17 cellular contexts compared by ENCODE assay signal in genomic region chr3:10081871-10082270, GRCh38. TPM values are rescaled to one million over a fixed set of nuclear protein-coding genes. Genes with fewer than 3 reads are reported as not detected.
DNase-seq lines count a peak whose midpoint lies in the region; ATAC-seq lines count a peak whose summit lies in the region.
"Had no signal": no experiment of that assay in that cellular context is flagged by ENCODE, and none has a peak within 500 bp of the region (broad histone marks: within the 10 kb centered on the region; RNA-seq: fewer than 3 reads in every experiment).

No MANE protein-coding gene starts in this region.

- no peak overlapping the region for H3K4me3 Mint-ChIP-seq in activated CD8-positive, alpha-beta memory T cell treated with anti-CD3 and anti-CD28 coated beads, Interleukin-2, amount 10 ng/mL, durations not matched to agents 7 days and 5 days
- no peak overlapping the region for H3K4me3 Mint-ChIP-seq in activated T-helper 1 cell treated with anti-CD3 and anti-CD28 coated beads, Interleukin-12 subunit alpha, Interleukin-12 subunit beta, Interleukin-2, Interleukin-4 antibody, amounts not matched to agents 30 ng/mL and 10 ng/mL and 1 ng/mL, durations not matched to agents 14 hours and 24 hours and 36 hours
- no peak overlapping the region for H3K4me3 Mint-ChIP-seq in stimulated activated memory B cell treated with anti-CD40 and anti-IgM and Interleukin-4, amounts not matched to agents 10 μg/mL and 1 μg/mL and 100 μg/mL, for 72 hours
- H3K4me3 Mint-ChIP-seq: CD14-positive monocyte; CD4-positive, alpha-beta T cell; CD8-positive, alpha-beta memory T cell; HFFc6 had no signal

- peaks cover 50% of the 10 kb centered on the region for H3K36me3 Mint-ChIP-seq in activated CD8-positive, alpha-beta memory T cell treated with anti-CD3 and anti-CD28 coated beads, Interleukin-2, amount 10 ng/mL, durations not matched to agents 7 days and 5 days
- H3K36me3 Mint-ChIP-seq in activated T-helper 1 cell treated with anti-CD3 and anti-CD28 coated beads, Interleukin-12 subunit alpha, Interleukin-12 subunit beta, Interleukin-2, Interleukin-4 antibody, amounts not matched to agents 30 ng/mL and 10 ng/mL and 1 ng/mL, durations not matched to agents 14 hours and 24 hours and 36 hours (ENCODE audit: low read depth) = peaks cover 24% of the 10 kb centered on the region
- peaks cover 40% of the 10 kb centered on the region for H3K36me3 Mint-ChIP-seq in stimulated activated memory B cell treated with anti-CD40 and anti-IgM and Interleukin-4, amounts not matched to agents 10 μg/mL and 1 μg/mL and 100 μg/mL, for 72 hours

- H3K27me3 Mint-ChIP-seq in activated CD8-positive, alpha-beta memory T cell treated with anti-CD3 and anti-CD28 coated beads, Interleukin-2, amount 10 ng/mL, durations not matched to agents 7 days and 5 days = no peaks in the 10 kb centered on the region
- no peaks in the 10 kb centered on the region for H3K27me3 Mint-ChIP-seq in activated T-helper 1 cell treated with anti-CD3 and anti-CD28 coated beads, Interleukin-12 subunit alpha, Interleukin-12 subunit beta, Interleukin-2, Interleukin-4 antibody, amounts not matched to agents 30 ng/mL and 10 ng/mL and 1 ng/mL, durations not matched to agents 14 hours and 24 hours and 36 hours (ENCODE audit: insufficient read depth)
- H3K27me3 Mint-ChIP-seq in stimulated activated memory B cell treated with anti-CD40 and anti-IgM and Interleukin-4, amounts not matched to agents 10 μg/mL and 1 μg/mL and 100 μg/mL, for 72 hours = no peaks in the 10 kb centered on the region
- H3K27me3 Mint-ChIP-seq: CD4-positive, alpha-beta T cell; CD8-positive, alpha-beta memory T cell had no signal

- no peaks in the 10 kb centered on the region for H3K9me3 Mint-ChIP-seq in activated CD8-positive, alpha-beta memory T cell treated with anti-CD3 and anti-CD28 coated beads, Interleukin-2, amount 10 ng/mL, durations not matched to agents 7 days and 5 days (ENCODE audit: low read depth)
- no peaks in the 10 kb centered on the region for H3K9me3 Mint-ChIP-seq in activated T-helper 1 cell treated with anti-CD3 and anti-CD28 coated beads, Interleukin-12 subunit alpha, Interleukin-12 subunit beta, Interleukin-2, Interleukin-4 antibody, amounts not matched to agents 30 ng/mL and 10 ng/mL and 1 ng/mL, durations not matched to agents 14 hours and 24 hours and 36 hours
- no peaks in the 10 kb centered on the region for H3K9me3 Mint-ChIP-seq in stimulated activated memory B cell treated with anti-CD40 and anti-IgM and Interleukin-4, amounts not matched to agents 10 μg/mL and 1 μg/mL and 100 μg/mL, for 72 hours
- H3K9me3 Mint-ChIP-seq: CD14-positive monocyte; CD4-positive, alpha-beta T cell; CD8-positive, alpha-beta memory T cell; HFFc6 had no signal

- no peak for ATAC-seq in activated CD8-positive, alpha-beta memory T cell treated with anti-CD3 and anti-CD28 coated beads, Interleukin-2, amount 10 ng/mL, durations not matched to agents 7 days and 5 days
- no peak for ATAC-seq in stimulated activated memory B cell treated with anti-CD40 and anti-IgM and Interleukin-4, amounts not matched to agents 10 μg/mL and 1 μg/mL and 100 μg/mL, for 72 hours
- ATAC-seq: A549 had no signal

- H3K4me1 Mint-ChIP-seq in activated CD8-positive, alpha-beta memory T cell treated with anti-CD3 and anti-CD28 coated beads, Interleukin-2, amount 10 ng/mL, durations not matched to agents 7 days and 5 days = no peaks in the 10 kb centered on the region
- H3K4me1 Mint-ChIP-seq in activated T-helper 1 cell treated with anti-CD3 and anti-CD28 coated beads, Interleukin-12 subunit alpha, Interleukin-12 subunit beta, Interleukin-2, Interleukin-4 antibody, amounts not matched to agents 30 ng/mL and 10 ng/mL and 1 ng/mL, durations not matched to agents 14 hours and 24 hours and 36 hours (ENCODE audit: low read depth) = no peaks in the 10 kb centered on the region
- no peaks in the 10 kb centered on the region for H3K4me1 Mint-ChIP-seq in stimulated activated memory B cell treated with anti-CD40 and anti-IgM and Interleukin-4, amounts not matched to agents 10 μg/mL and 1 μg/mL and 100 μg/mL, for 72 hours
- H3K4me1 Mint-ChIP-seq: CD14-positive monocyte; CD8-positive, alpha-beta memory T cell had no signal

- intact Hi-C loops in activated T-helper 1 cell treated with anti-CD3 and anti-CD28 coated beads, Interleukin-12 subunit alpha, Interleukin-12 subunit beta, Interleukin-2, Interleukin-4 antibody, amounts not matched to agents 30 ng/mL and 10 ng/mL and 1 ng/mL, durations not matched to agents 14 hours and 24 hours and 36 hours (cut with micrococcal nuclease) = no loop called here

- CTCF ChIA-PET in activated CD8-positive, alpha-beta memory T cell treated with anti-CD3 and anti-CD28 coated beads, Interleukin-2, amount 10 ng/mL, durations not matched to agents 7 days and 5 days (lab: Charles Lee) = no interaction called here

- DNase-seq in activated CD8-positive, alpha-beta memory T cell treated with anti-CD3 and anti-CD28 coated beads, Interleukin-2, amount 10 ng/mL, durations not matched to agents 7 days and 5 days = no peak
- DNase-seq in activated CD8-positive, alpha-beta memory T cell treated with anti-CD3 and anti-CD28 coated beads for 24 hours = no peak
- no peak for DNase-seq in activated T-helper 1 cell treated with anti-CD3 and anti-CD28 coated beads, Interleukin-12 subunit alpha, Interleukin-12 subunit beta, Interleukin-2, Interleukin-4 antibody, amounts not matched to agents 30 ng/mL and 10 ng/mL and 1 ng/mL, durations not matched to agents 14 hours and 24 hours and 36 hours (ENCODE audit: low spot score)
- DNase-seq in DMS153 (lab: John Stamatoyannopoulos, UW) = no peak
- DNase-seq in activated effector memory CD4-positive, alpha-beta T cell treated with anti-CD3 and anti-CD28 coated beads, Interleukin-2, amount 50 U/mL, for 16 hours = no peak
- DNase-seq: 8988T; ACHN; AML-193; BE2C; CD4-positive, alpha-beta T cell; CD8-positive, alpha-beta memory T cell; DND-41; GOT3; HFFc6 had no signal

- peak overlapping the region; percentile 10 for H3K27ac Mint-ChIP-seq in activated CD8-positive, alpha-beta memory T cell treated with anti-CD3 and anti-CD28 coated beads, Interleukin-2, amount 10 ng/mL, durations not matched to agents 7 days and 5 days
- peak overlapping the region; percentile 6 for H3K27ac Mint-ChIP-seq in activated T-helper 1 cell treated with anti-CD3 and anti-CD28 coated beads, Interleukin-12 subunit alpha, Interleukin-12 subunit beta, Interleukin-2, Interleukin-4 antibody, amounts not matched to agents 30 ng/mL and 10 ng/mL and 1 ng/mL, durations not matched to agents 14 hours and 24 hours and 36 hours
- peak overlapping the region; percentile 1 for H3K27ac Mint-ChIP-seq in stimulated activated memory B cell treated with anti-CD40 and anti-IgM and Interleukin-4, amounts not matched to agents 10 μg/mL and 1 μg/mL and 100 μg/mL, for 72 hours
- H3K27ac Mint-ChIP-seq: CD4-positive, alpha-beta T cell; HFFc6 had no signal

RNA-seq across cellular contexts. Expression of gene FANCD2OS, which starts 26.2 kb away (rescaled TPM):
- total RNA-seq in activated CD8-positive, alpha-beta memory T cell treated with anti-CD3 and anti-CD28 coated beads, Interleukin-2, amount 10 ng/mL, durations not matched to agents 7 days and 5 days = not detected
- total RNA-seq in activated T-helper 1 cell treated with anti-CD3 and anti-CD28 coated beads, Interleukin-12 subunit alpha, Interleukin-12 subunit beta, Interleukin-2, Interleukin-4 antibody, amounts not matched to agents 30 ng/mL and 10 ng/mL and 1 ng/mL, durations not matched to agents 14 hours and 24 hours and 36 hours = not detected in 2 replicates
- total RNA-seq: CD4-positive, alpha-beta T cell; CD8-positive, alpha-beta memory T cell; HFFc6 had no signal

RNA-seq across cellular contexts. Expression of gene BRK1, which starts 33.6 kb away (rescaled TPM):
- total RNA-seq in activated CD8-positive, alpha-beta memory T cell treated with anti-CD3 and anti-CD28 coated beads, Interleukin-2, amount 10 ng/mL, durations not matched to agents 7 days and 5 days = 100 to 1,000 TPM in 1 of 2 experiments, 10 to 100 TPM in 1; 86.9 to 106 TPM
- total RNA-seq in activated T-helper 1 cell treated with anti-CD3 and anti-CD28 coated beads, Interleukin-12 subunit alpha, Interleukin-12 subunit beta, Interleukin-2, Interleukin-4 antibody, amounts not matched to agents 30 ng/mL and 10 ng/mL and 1 ng/mL, durations not matched to agents 14 hours and 24 hours and 36 hours = 97.2 and 105 TPM in 2 replicates

RNA-seq across cellular contexts. Expression of gene FANCD2, which starts 55.6 kb away (rescaled TPM):
- total RNA-seq in activated CD8-positive, alpha-beta memory T cell treated with anti-CD3 and anti-CD28 coated beads, Interleukin-2, amount 10 ng/mL, durations not matched to agents 7 days and 5 days = 100 to 1,000 TPM in 1 of 2 experiments, 10 to 100 TPM in 1; 75.1 to 109 TPM
- 63.4 and 64.2 TPM in 2 replicates for total RNA-seq in activated T-helper 1 cell treated with anti-CD3 and anti-CD28 coated beads, Interleukin-12 subunit alpha, Interleukin-12 subunit beta, Interleukin-2, Interleukin-4 antibody, amounts not matched to agents 30 ng/mL and 10 ng/mL and 1 ng/mL, durations not matched to agents 14 hours and 24 hours and 36 hours

RNA-seq across cellular contexts. Expression of gene VHL, which starts 59.7 kb away (rescaled TPM):
- 10 to 100 TPM; 68.2 to 75.7 TPM for total RNA-seq in activated CD8-positive, alpha-beta memory T cell treated with anti-CD3 and anti-CD28 coated beads, Interleukin-2, amount 10 ng/mL, durations not matched to agents 7 days and 5 days
- total RNA-seq in activated T-helper 1 cell treated with anti-CD3 and anti-CD28 coated beads, Interleukin-12 subunit alpha, Interleukin-12 subunit beta, Interleukin-2, Interleukin-4 antibody, amounts not matched to agents 30 ng/mL and 10 ng/mL and 1 ng/mL, durations not matched to agents 14 hours and 24 hours and 36 hours = 59.6 and 65.8 TPM in 2 replicates
